Comparison of ENCODE assay signal across 8 cellular contexts in the genomic region with DNA sequence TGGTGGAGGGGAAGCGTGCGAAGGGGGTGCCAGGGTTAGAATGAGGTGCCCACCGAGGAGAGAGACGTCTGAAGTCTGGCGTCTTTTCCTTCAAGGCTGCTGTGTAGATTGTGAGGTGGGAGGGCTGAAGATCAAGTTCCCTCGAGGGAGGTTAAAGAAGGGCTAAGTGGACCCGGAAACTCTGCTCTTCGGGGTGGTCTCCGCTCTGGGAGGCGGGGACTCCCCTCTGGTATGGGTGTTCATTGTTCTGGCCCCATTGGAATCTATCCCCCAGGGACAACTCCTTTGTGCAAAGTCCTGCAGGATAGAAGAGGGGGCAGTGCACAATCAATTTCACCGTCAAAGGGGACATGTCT. TPM values are rescaled to one million over a fixed set of nuclear protein-coding genes. Genes with fewer than 3 reads are reported as not detected.
A peak's percentile ranks its signal among the peaks of the same experiment; 100 is the strongest.
DNase-seq lines count a peak whose midpoint lies in the region; ATAC-seq, FAIRE-seq and TF ChIP-seq lines count a peak whose summit lies in the region.

No MANE protein-coding gene starts in this region.

- peaks cover 3 to 26% of the 10 kb centered on the region in 2 donors for H3K36me3 ChIP-seq in gastrocnemius medialis

- H3K27me3 Mint-ChIP-seq in T-helper 17 cell, result peaks cover 14% of the 10 kb centered on the region

- TF ChIP-seq CTCF in fibroblast of pulmonary artery (IDR thresholded peaks at IDR 0.05; ENCODE audit: low read length, missing control alignments) (no peak), gastrocnemius medialis (IDR thresholded peaks at IDR 0.05 in 4 of 5, conservative IDR thresholded peaks at IDR 0.05 in 1 of 5) (no peak), omental fat pad (IDR thresholded peaks at IDR 0.05) (no peak)

- H3K4me1 ChIP-seq in gastrocnemius medialis, result peaks cover 31 to 33% of the 10 kb centered on the region in 2 donors

- H3K27ac ChIP-seq in gastrocnemius medialis, result peak overlapping the region; percentile 86 to 90 (median 88)

- FAIRE-seq in GM19239 (lab: Jason Lieb, UNC) (peak; percentile 26), H54 (lab: Jason Lieb, UNC) (no peak)

- H3K4me1 Mint-ChIP-seq in T-helper 17 cell, result peaks cover 32% of the 10 kb centered on the region

- in situ Hi-C loops in gastrocnemius medialis (cut with MboI; ENCODE audit: low sequenced_read_pairs in 4 of 4), result no loop called here

- H3K27me3 ChIP-seq in gastrocnemius medialis, result peaks cover 2 to 17% (median 11%) of the 10 kb centered on the region in 3 donors

- H3K4me3 Mint-ChIP-seq in T-helper 17 cell, result peak overlapping the region; percentile 41

- peak overlapping the region; percentile 81 for H3K4me3 ChIP-seq in fibroblast of pulmonary artery (replicated peaks; ENCODE audit: low read depth, low read length)
- H3K4me3 ChIP-seq in gastrocnemius medialis, result peak overlapping the region; percentile 48 to 83 (median 59)

- H3K9me3 ChIP-seq in T-helper 17 cell (ENCODE audit: control insufficient read depth, low read length, poor library complexity, severe bottlenecking) (no peaks in the 10 kb centered on the region), gastrocnemius medialis (no peaks in the 10 kb centered on the region)

- peaks cover 3% of the 10 kb centered on the region for H3K36me3 Mint-ChIP-seq in T-helper 17 cell (ENCODE audit: low read depth)

- no peak overlapping the region for H3K27ac Mint-ChIP-seq in T-helper 17 cell

- ATAC-seq in T-helper 17 cell, result no peak
- no peak for ATAC-seq in gastrocnemius medialis
- ATAC-seq in omental fat pad (ENCODE audit: low FRiP score), result no peak
- ATAC-seq in GM18873 (IDR thresholded peaks at IDR 0.05; ENCODE audit: low FRiP score, unreplicated experiment), result no peak

- DNase-seq in GM19239 (ENCODE audit: insufficient read length, low spot score), result no peak
- no peak for DNase-seq in T-helper 17 cell
- peak; percentile 52 for DNase-seq in fibroblast of pulmonary artery (ENCODE audit: low read depth)
- DNase-seq in gastrocnemius medialis, result no peak
- no peak for DNase-seq in omental fat pad (ENCODE audit: low spot score)
- DNase-seq in H54 (ENCODE audit: insufficient read length, low spot score), result no peak
- DNase-seq in NCI-H510A treated with DMSO at 0.1 percent for 48 hours (lab: John Stamatoyannopoulos, UW), result no peak

- TF ChIP-seq POLR2A in gastrocnemius medialis (IDR thresholded peaks at IDR 0.05) (no peak), H54 (IDR thresholded peaks at IDR 0.05; ENCODE audit: low read depth, low read length) (no peak)

- intact Hi-C loops in gastrocnemius medialis (cut with DNase I; ENCODE audit: low total_unique reads), result loop anchor here (2.0 kb wide), 1 partner anchor 73 kb away; a partner anchor contains a TSS

RNA-seq across cellular contexts. Expression of a gene that starts 0.6 kb away (rescaled TPM):
- total RNA-seq in T-helper 17 cell (10 to 100 TPM in 1 of 2 donors, 1 to 10 TPM in 1; 8.3 to 24.3 TPM), gastrocnemius medialis (10 to 100 TPM; 14.9 to 53.3 (median 32.7) TPM), omental fat pad (100 to 1,000 TPM in 2 of 4 donors, 10 to 100 TPM in 2; 90.4 to 112 (median 101) TPM)

RNA-seq across cellular contexts. Expression of a gene that starts 1.5 kb away (rescaled TPM):
- total RNA-seq in T-helper 17 cell (1,000 to 10,000 TPM; 2,757 to 2,860 TPM), gastrocnemius medialis (100 to 1,000 TPM; 434 to 647 (median 533) TPM), omental fat pad (100 to 1,000 TPM; 568 to 719 (median 636) TPM)

RNA-seq across cellular contexts. Expression of a gene that starts 6.6 kb away (rescaled TPM):
- total RNA-seq in T-helper 17 cell (1 to 10 TPM; 4.8 to 6.3 TPM), gastrocnemius medialis (1 to 10 TPM in 1 of 4 donors, under 1 TPM in 2, not detected in 1; 0.42 to 1.6 (median 0.49) TPM), omental fat pad (1 to 10 TPM; 1.2 to 6.0 (median 1.8) TPM)

RNA-seq across cellular contexts. Expression of a gene that starts 7.7 kb away (rescaled TPM):
- total RNA-seq in T-helper 17 cell (1 to 10 TPM; 1.1 to 1.4 TPM), gastrocnemius medialis (under 1 TPM in 3 of 4 donors, not detected in 1; 0.46 to 0.82 (median 0.75) TPM), omental fat pad (1 to 10 TPM in 3 of 4 donors, not detected in 1; 2.1 to 5.2 (median 3.6) TPM)

RNA-seq across cellular contexts. Expression of a gene that starts 10.3 kb away (rescaled TPM):
- total RNA-seq in T-helper 17 cell (1 to 10 TPM; 5.8 to 8.8 TPM), gastrocnemius medialis (1 to 10 TPM; 1.3 to 8.1 (median 1.9) TPM), omental fat pad (1 to 10 TPM; 1.9 to 3.4 (median 2.5) TPM)
